Comparison of ENCODE assay signal across 28 cellular contexts in genomic region chr3:40333416-40333815, GRCh38. TPM values are rescaled to one million over a fixed set of nuclear protein-coding genes. Genes with fewer than 3 reads are reported as not detected.
DNase-seq lines count a peak whose midpoint lies in the region; ATAC-seq lines count a peak whose summit lies in the region.
"Had no signal": no experiment of that assay in that cellular context is flagged by ENCODE, and none has a peak within 500 bp of the region (broad histone marks: within the 10 kb centered on the region; RNA-seq: fewer than 3 reads in every experiment).

No MANE protein-coding gene starts in this region.

- peak overlapping the region; percentile 60 for H3K27ac Mint-ChIP-seq in activated T-helper 17 cell treated with anti-CD3 and anti-CD28 coated beads, Interleukin-2, amount 50 U/mL, for 72 hours
- H3K27ac Mint-ChIP-seq: activated naive CD4-positive, alpha-beta T cell treated with anti-CD3 and anti-CD28 coated beads, Interleukin-2, amount 50 U/mL, for 24 hours; activated T-helper 2 cell treated with anti-CD3 and anti-CD28 coated beads, Interferon-gamma antibody, Interleukin-2, Interleukin-4, amounts not matched to agents 10 μg/mL and 5 μg/mL and 100 μg/mL, durations not matched to agents 14 hours and 24 hours and 36 hours; CD4-positive, CD25-positive, alpha-beta regulatory T cell; effector memory CD8-positive, alpha-beta T cell; mesothelial cell of epicardium; naive thymus-derived CD4-positive, alpha-beta T cell; stimulated activated naive CD8-positive, alpha-beta T cell treated with anti-CD3 and anti-CD28 coated beads, Interleukin-15, Interleukin-2, amounts not matched to agents 100 ng/mL and 50 ng/mL, for 24 hours; T-helper 1 cell treated with Interleukin-12 subunit alpha and Interleukin-12 subunit beta and Interleukin-4 antibody, amounts not matched to agents 30 μg/mL and 1 μg/mL, for 36 hours had no signal

- H3K27me3 Mint-ChIP-seq in activated T-helper 17 cell treated with anti-CD3 and anti-CD28 coated beads, Interleukin-2, amount 50 U/mL, for 72 hours, result no peaks in the 10 kb centered on the region
- H3K27me3 Mint-ChIP-seq: activated naive CD4-positive, alpha-beta T cell treated with anti-CD3 and anti-CD28 coated beads, Interleukin-2, amount 50 U/mL, for 24 hours; effector memory CD8-positive, alpha-beta T cell; stimulated activated naive CD8-positive, alpha-beta T cell treated with anti-CD3 and anti-CD28 coated beads, Interleukin-15, Interleukin-2, amounts not matched to agents 100 ng/mL and 50 ng/mL, for 24 hours had no signal

- H3K4me1 Mint-ChIP-seq in activated T-helper 17 cell treated with anti-CD3 and anti-CD28 coated beads, Interleukin-2, amount 50 U/mL, for 72 hours, result peaks cover 21% of the 10 kb centered on the region
- H3K4me1 Mint-ChIP-seq: activated naive CD4-positive, alpha-beta T cell treated with anti-CD3 and anti-CD28 coated beads, Interleukin-2, amount 50 U/mL, for 24 hours had no signal

- H3K36me3 Mint-ChIP-seq in activated T-helper 17 cell treated with anti-CD3 and anti-CD28 coated beads, Interleukin-2, amount 50 U/mL, for 72 hours (ENCODE audit: low read depth), result no peaks in the 10 kb centered on the region
- H3K36me3 Mint-ChIP-seq: activated naive CD4-positive, alpha-beta T cell treated with anti-CD3 and anti-CD28 coated beads, Interleukin-2, amount 50 U/mL, for 24 hours; CD4-positive, CD25-positive, alpha-beta regulatory T cell; mesothelial cell of epicardium; naive thymus-derived CD4-positive, alpha-beta T cell had no signal

- no peak overlapping the region for H3K4me3 Mint-ChIP-seq in activated T-helper 17 cell treated with anti-CD3 and anti-CD28 coated beads, Interleukin-2, amount 50 U/mL, for 72 hours
- H3K4me3 Mint-ChIP-seq: activated naive CD4-positive, alpha-beta T cell treated with anti-CD3 and anti-CD28 coated beads, Interleukin-2, amount 50 U/mL, for 24 hours; CD4-positive, CD25-positive, alpha-beta regulatory T cell; effector memory CD8-positive, alpha-beta T cell; mesothelial cell of epicardium; naive thymus-derived CD4-positive, alpha-beta T cell; stimulated activated naive CD8-positive, alpha-beta T cell treated with anti-CD3 and anti-CD28 coated beads, Interleukin-15, Interleukin-2, amounts not matched to agents 100 ng/mL and 50 ng/mL, for 24 hours; T-helper 1 cell treated with Interleukin-12 subunit alpha and Interleukin-12 subunit beta and Interleukin-4 antibody, amounts not matched to agents 30 μg/mL and 1 μg/mL, for 36 hours had no signal

- H3K9me3 Mint-ChIP-seq in activated T-helper 17 cell treated with anti-CD3 and anti-CD28 coated beads, Interleukin-2, amount 50 U/mL, for 72 hours, result no peaks in the 10 kb centered on the region
- H3K9me3 Mint-ChIP-seq: activated naive CD4-positive, alpha-beta T cell treated with anti-CD3 and anti-CD28 coated beads, Interleukin-2, amount 50 U/mL, for 24 hours; activated T-helper 2 cell treated with anti-CD3 and anti-CD28 coated beads, Interferon-gamma antibody, Interleukin-2, Interleukin-4, amounts not matched to agents 10 μg/mL and 5 μg/mL and 100 μg/mL, durations not matched to agents 14 hours and 24 hours and 36 hours; CD4-positive, CD25-positive, alpha-beta regulatory T cell; effector memory CD8-positive, alpha-beta T cell; naive thymus-derived CD4-positive, alpha-beta T cell; stimulated activated naive CD8-positive, alpha-beta T cell treated with anti-CD3 and anti-CD28 coated beads, Interleukin-15, Interleukin-2, amounts not matched to agents 100 ng/mL and 50 ng/mL, for 24 hours; T-helper 1 cell treated with Interleukin-12 subunit alpha and Interleukin-12 subunit beta and Interleukin-4 antibody, amounts not matched to agents 30 μg/mL and 1 μg/mL, for 36 hours had no signal

- DNase-seq in DMS79 treated with DMSO at 0.1 percent for 48 hours (lab: John Stamatoyannopoulos, UW), result peak; percentile 3
- DNase-seq in DMS79 (lab: John Stamatoyannopoulos, UW), result no peak
- peak; percentile 9 for DNase-seq in EH (ENCODE audit: low read depth)
- DNase-seq in left ventricle myocardium superior, result peak; percentile 71
- no peak for DNase-seq in islet precursor cell
- no peak for DNase-seq in NCI-H1436 treated with DMSO at 0.1 percent for 48 hours (lab: John Stamatoyannopoulos, UW)
- no peak for DNase-seq in DMS153 (lab: John Stamatoyannopoulos, UW)
- DNase-seq: 8988T; activated CD4-positive, alpha-beta T cell treated with anti-CD3 and anti-CD28 coated beads, Interleukin-2, amount 50 U/mL, for 48 hours; CD4-positive, CD25-positive, alpha-beta regulatory T cell; cortex of kidney; effector memory CD8-positive, alpha-beta T cell; IMR-90; naive thymus-derived CD4-positive, alpha-beta T cell; NCI-H1092 treated with DMSO at 0.1 percent for 48 hours; NCI-H524; small intestine; uterus had no signal

- intact Hi-C loops in left ventricle myocardium superior (cut with micrococcal nuclease), result no loop called here

- ATAC-seq in activated T-helper 17 cell treated with anti-CD3 and anti-CD28 coated beads, Interleukin-2, amount 50 U/mL, for 72 hours (replicated peaks), result no peak
- ATAC-seq in left ventricle myocardium superior, result peak; percentile 97
- ATAC-seq: activated CD4-positive, CD25-positive, alpha-beta regulatory T cell treated with anti-CD3 and anti-CD28 coated beads, Interleukin-2, amount 50 U/mL, for 24 hours; effector memory CD8-positive, alpha-beta T cell; left lobe of liver; naive thymus-derived CD4-positive, alpha-beta T cell had no signal

RNA-seq across cellular contexts. Expression of gene EIF1B, which starts 23.9 kb away (rescaled TPM):
- total RNA-seq in activated T-helper 17 cell treated with anti-CD3 and anti-CD28 coated beads, Interleukin-2, amount 50 U/mL, for 72 hours, result 10 to 100 TPM; 36.3 to 36.8 TPM
- total RNA-seq in left ventricle myocardium superior, result 329 TPM

RNA-seq across cellular contexts. Expression of gene ENTPD3, which starts 53.6 kb away (rescaled TPM):
- not detected for total RNA-seq in activated T-helper 17 cell treated with anti-CD3 and anti-CD28 coated beads, Interleukin-2, amount 50 U/mL, for 72 hours
- total RNA-seq in left ventricle myocardium superior, result 0.12 TPM
- total RNA-seq: activated T-helper 2 cell treated with anti-CD3 and anti-CD28 coated beads, Interferon-gamma antibody, Interleukin-2, Interleukin-4, amounts not matched to agents 10 μg/mL and 5 μg/mL and 100 μg/mL, durations not matched to agents 14 hours and 24 hours and 36 hours; CD4-positive, CD25-positive, alpha-beta regulatory T cell; fibroblast of villous mesenchyme; IMR-90; left lobe of liver; naive thymus-derived CD4-positive, alpha-beta T cell; SK-MEL-5 had no signal

Comparison
In these comparisons a context has a peak if more than half of its experiments do, and no peak if none do; other contexts are left out.
1. DNase-seq: peak in DMS79 treated with DMSO at 0.1 percent for 48 hours (single experiment), EH (single experiment) and left ventricle myocardium superior (single experiment); none in DMS79 (single experiment), islet precursor cell (single experiment), NCI-H1436 treated with DMSO at 0.1 percent for 48 hours (single experiment) and DMS153 (single experiment).